Comparison of ENCODE assay signal across 9 cellular contexts in the genomic region with DNA sequence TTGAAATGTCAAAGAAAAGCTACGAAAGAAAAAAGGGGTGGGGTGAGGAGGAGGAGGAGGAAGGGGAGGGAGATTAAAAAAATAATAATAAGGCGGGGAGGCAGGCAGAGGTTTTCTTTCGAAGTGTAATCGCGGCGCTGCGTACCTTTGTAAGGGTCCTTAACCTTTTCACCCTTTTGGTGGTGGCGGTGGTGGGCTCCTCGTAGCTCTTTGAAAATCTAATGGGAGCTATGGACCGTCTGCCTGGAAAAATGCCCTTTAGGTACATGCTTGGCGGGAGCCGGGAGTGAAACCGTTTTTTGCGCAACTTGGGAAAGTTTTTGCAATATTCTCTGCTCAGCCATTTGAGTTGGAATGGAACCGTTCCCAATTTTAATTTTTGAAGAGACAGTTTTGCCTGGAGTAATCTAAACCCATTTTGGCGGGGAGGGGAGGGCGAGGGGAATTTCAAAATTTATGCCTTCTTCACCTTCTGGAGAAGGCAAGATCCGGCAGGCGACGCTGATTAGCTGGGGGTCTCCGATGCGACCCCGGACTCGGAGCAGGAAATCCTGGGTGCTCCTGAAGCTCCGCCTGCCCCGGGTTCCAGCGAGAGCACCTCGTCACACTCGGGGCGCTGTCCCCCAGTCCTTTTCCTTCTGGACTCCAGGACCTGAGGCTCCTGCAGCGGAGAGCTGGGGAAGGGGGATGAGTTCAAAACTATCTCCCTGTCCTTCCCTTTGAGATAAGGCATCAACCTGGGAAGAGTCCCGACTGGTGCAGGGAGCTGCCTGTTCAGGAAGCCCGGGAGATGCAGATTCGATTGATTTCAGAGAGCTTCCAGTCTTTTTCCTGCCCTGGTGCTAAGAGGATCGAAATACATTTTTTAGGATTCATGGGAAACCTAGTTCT.
DNase-seq lines count a peak whose midpoint lies in the region; TF ChIP-seq lines count a peak whose summit lies in the region.
"Had no signal": no experiment of that assay in that cellular context is flagged by ENCODE, and none has a peak within 500 bp of the region (broad histone marks: within the 10 kb centered on the region; RNA-seq: fewer than 3 reads in every experiment).

No MANE protein-coding gene starts in this region.

- DNase-seq in NCI-H2227 treated with DMSO at 0.1 percent for 48 hours (lab: John Stamatoyannopoulos, UW) (peak; percentile 3), NCI-H2227 (lab: John Stamatoyannopoulos, UW; ENCODE audit: unreplicated experiment) (no peak), brain microvascular endothelial cell (no peak), iris pigment epithelial cell (ENCODE audit: low read depth) (peak; percentile 21), stromal cell of bone marrow (ENCODE audit: low read depth) (peak; percentile 6), NCI-H146 (lab: John Stamatoyannopoulos, UW) (no peak), HPDE6-E6E7 (ENCODE audit: extremely low spot score) (no peak), NCI-H526 (lab: John Stamatoyannopoulos, UW) (no peak)
- DNase-seq: T-helper 1 cell had no signal

- H3K36me3 ChIP-seq in brain microvascular endothelial cell (replicated peaks) = no peaks in the 10 kb centered on the region

- no peak overlapping the region for H3K27ac ChIP-seq in brain microvascular endothelial cell

- in situ Hi-C loops in brain microvascular endothelial cell (cut with HindIII; ENCODE audit: low pct_ligation_motif_present, low sequenced_read_pairs) = no loop called here

- H3K4me3 ChIP-seq in brain microvascular endothelial cell (ENCODE audit: low read depth, low read length) = peak overlapping the region; percentile 9

- no peak for TF ChIP-seq CTCF in brain microvascular endothelial cell (IDR thresholded peaks at IDR 0.05; ENCODE audit: low read depth, low read length, missing control alignments)

- peaks cover 26% of the 10 kb centered on the region for H3K27me3 ChIP-seq in brain microvascular endothelial cell (replicated peaks)

Comparison
In these comparisons a context has a peak if more than half of its experiments do, and no peak if none do; other contexts are left out.
1. DNase-seq: peak in NCI-H2227 treated with DMSO at 0.1 percent for 48 hours (single experiment), iris pigment epithelial cell (single experiment) and stromal cell of bone marrow (single experiment); none in NCI-H2227 (single experiment), brain microvascular endothelial cell (single experiment), NCI-H146 (single experiment), HPDE6-E6E7 (single experiment) and NCI-H526 (0 of 2).